ENCODE assay signal across 1 cellular context in genomic region chr11:72061739-72062396, GRCh38.
A peak's percentile ranks its signal among the peaks of the same experiment; 100 is the strongest.
TF ChIP-seq lines count a peak whose summit lies in the region.

No MANE protein-coding gene starts in this region.

TF ChIP-seq in GM12878, 131 proteins besides CTCF, POLR2A, EP300 and RAD21:
- peak; percentile 60; the same call in 1 of the 2 replicates for TF ChIP-seq SPI1 (IDR thresholded peaks at IDR 0.05; ENCODE audit: borderline replicate concordance, insufficient read depth, low read depth, low read length)
- TF ChIP-seq HDGF (IDR thresholded peaks at IDR 0.05) = no peak
- TF ChIP-seq NFIC (IDR thresholded peaks at IDR 0.05; ENCODE audit: low read depth, low read length) = no peak
- 0 out of 2 replicates have a peak, but pooled peaks have one; percentile 18 for TF ChIP-seq CREB1 (IDR thresholded peaks at IDR 0.05; ENCODE audit: low read depth)
